1 cellular context compared by ENCODE assay signal in the genomic region with DNA sequence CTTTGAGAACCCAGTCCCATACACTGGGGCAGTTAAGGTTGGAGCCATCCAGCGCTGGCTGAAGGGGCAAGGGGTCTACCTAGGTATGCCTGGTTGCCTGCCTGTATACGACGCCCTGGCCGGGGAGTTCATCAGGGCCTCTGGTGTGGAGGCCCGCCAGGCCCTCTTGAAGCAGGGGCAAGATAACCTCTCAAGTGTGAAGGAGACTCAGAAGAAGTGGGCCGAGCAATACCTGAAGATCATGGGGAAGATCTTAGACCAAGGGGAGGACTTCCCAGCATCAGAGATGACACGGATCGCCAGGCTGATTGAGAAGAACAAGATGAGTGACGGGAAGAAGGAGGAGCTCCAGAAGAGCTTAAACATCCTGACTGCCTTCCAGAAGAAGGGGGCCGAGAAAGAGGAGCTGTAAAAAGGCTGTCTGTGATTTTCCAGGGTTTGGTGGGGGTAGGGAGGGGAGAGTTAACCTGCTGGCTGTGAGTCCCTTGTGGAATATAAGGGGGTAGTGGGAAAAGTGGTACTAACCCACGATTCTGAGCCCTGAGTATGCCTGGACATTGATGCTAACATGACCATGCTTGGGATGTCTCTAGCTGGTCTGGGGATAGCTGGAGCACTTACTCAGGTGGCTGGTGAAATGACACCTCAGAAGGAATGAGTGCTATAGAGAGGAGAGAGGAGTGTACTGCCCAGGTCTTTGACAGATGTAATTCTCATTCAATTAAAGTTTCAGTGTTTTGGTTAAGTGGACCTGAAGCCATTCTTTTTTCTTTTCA.
TF ChIP-seq lines count a peak whose summit lies in the region.

No MANE protein-coding gene starts in this region.

TF ChIP-seq in A549, 52 proteins besides CTCF, POLR2A, EP300 and RAD21 (continued from another document):
- TF ChIP-seq REST (IDR thresholded peaks at IDR 0.05) (no peak), POLR2AphosphoS2 (conservative IDR thresholded peaks at IDR 0.05; ENCODE audit: low read length) (no peak), HOXB5 (CRISPR knock-in tag; IDR thresholded peaks at IDR 0.05) (no peak), BHLHE40 (IDR thresholded peaks at IDR 0.05; ENCODE audit: low read depth, low read length) (no peak), MYC (IDR thresholded peaks at IDR 0.05; ENCODE audit: borderline replicate concordance, low read length) (no peak), EHMT2 (IDR thresholded peaks at IDR 0.05; ENCODE audit: low read depth) (no peak), PHF8 (IDR thresholded peaks at IDR 0.05; ENCODE audit: borderline replicate concordance, low read depth) (no peak)
